ENCODE assay signal across 20 cellular contexts in the genomic region with DNA sequence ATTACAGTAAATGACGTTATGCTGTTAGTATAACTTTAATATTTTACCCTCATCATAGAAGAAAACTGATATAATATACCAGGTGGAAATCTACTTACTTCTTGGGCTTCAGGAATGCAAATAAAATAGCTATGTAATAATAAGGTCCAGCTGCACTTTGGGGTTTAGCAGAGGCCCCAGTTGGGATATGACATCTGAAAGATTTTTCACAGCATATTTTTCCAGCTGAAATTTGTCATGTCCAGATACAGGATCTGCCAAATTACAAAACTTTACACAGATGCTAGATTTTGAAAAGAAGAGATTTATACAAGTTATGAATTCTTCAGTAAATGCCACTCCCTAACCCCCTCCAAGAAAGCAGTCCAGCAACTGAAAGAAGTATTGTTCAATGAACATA. TPM values are rescaled to one million over a fixed set of nuclear protein-coding genes. Genes with fewer than 3 reads are reported as not detected.
DNase-seq lines count a peak whose midpoint lies in the region; ATAC-seq and TF ChIP-seq lines count a peak whose summit lies in the region.
"Had no signal": no experiment of that assay in that cellular context is flagged by ENCODE, and none has a peak within 500 bp of the region (broad histone marks: within the 10 kb centered on the region; RNA-seq: fewer than 3 reads in every experiment).

No MANE protein-coding gene starts in this region.

- H3K4me2 ChIP-seq in GM23248 (ENCODE audit: unreplicated experiment) = no peak overlapping the region
- H3K4me2 ChIP-seq in smooth muscle cell = no peak overlapping the region
- H3K4me2 ChIP-seq: BLaER1 treated with 17β-estradiol and CSF1 and Interleukin-3, amounts not matched to agents 10 nM and 100 nM had no signal

- no peak for TF ChIP-seq CTCF in smooth muscle cell (IDR thresholded peaks at IDR 0.05; ENCODE audit: borderline replicate concordance, insufficient read depth, poor library complexity, severe bottlenecking)

- H3K4me1 ChIP-seq in GM23248 (ENCODE audit: insufficient read depth) (peaks cover 19% of the 10 kb centered on the region), SJCRH30 (peaks cover 13% of the 10 kb centered on the region), smooth muscle cell (ENCODE audit: low read depth) (peaks cover 6% of the 10 kb centered on the region)

- H3K36me3 ChIP-seq in GM23248 (ENCODE audit: low read depth) (no peaks in the 10 kb centered on the region), SJCRH30 (no peaks in the 10 kb centered on the region), smooth muscle cell (ENCODE audit: low read depth) (no peaks in the 10 kb centered on the region)
- H3K36me3 ChIP-seq: BLaER1 treated with 17β-estradiol and CSF1 and Interleukin-3, amounts not matched to agents 10 nM and 100 nM; MG63 had no signal

- H2AFZ ChIP-seq in GM23248 = 0 out of 2 replicates have a peak overlapping the region, but pooled peaks have one; percentile 27
- peak overlapping the region; percentile 9 for H2AFZ ChIP-seq in smooth muscle cell (ENCODE audit: low read depth)

- H4K20me1 ChIP-seq in GM23248 (ENCODE audit: insufficient read depth) = no peaks in the 10 kb centered on the region
- H4K20me1 ChIP-seq in smooth muscle cell (ENCODE audit: low read depth) = no peaks in the 10 kb centered on the region
- H4K20me1 ChIP-seq: BLaER1 treated with 17β-estradiol and CSF1 and Interleukin-3, amounts not matched to agents 10 nM and 100 nM had no signal

- no peaks in the 10 kb centered on the region for H3K9me3 ChIP-seq in GM23248 (ENCODE audit: low read depth)
- no peaks in the 10 kb centered on the region; the same call in 1 of the 2 replicates for H3K9me3 ChIP-seq in SJCRH30 (replicated peaks)
- no peaks in the 10 kb centered on the region for H3K9me3 ChIP-seq in smooth muscle cell (replicated peaks; ENCODE audit: low read depth)
- H3K9me3 ChIP-seq: MG63 had no signal

- in situ Hi-C loops in GM23248 (cut with MboI) = no loop called here

- no peak for ATAC-seq in HG03442 (IDR thresholded peaks at IDR 0.05; ENCODE audit: unreplicated experiment)
- ATAC-seq: CD8-positive, alpha-beta T cell had no signal

- DNase-seq in GM23248 (no peak), SJCRH30 (peak; percentile 4), fibroblast of peridontal ligament (ENCODE audit: extremely low read depth) (peak; percentile 58), smooth muscle cell (lab: John Stamatoyannopoulos, UW; ENCODE audit: unreplicated experiment) (no peak)
- DNase-seq in central memory CD4-positive, alpha-beta T cell = no peak
- DNase-seq in stimulated activated CD4-positive, alpha-beta T cell treated with anti-CD3 and anti-CD28 coated beads, Interleukin-2, amount 100 ng/mL, for 24 hours = no peak
- DNase-seq: CD8-positive, alpha-beta T cell; DND-41; MG63; NCI-H1417; NCI-H1694 treated with DMSO at 0.1 percent for 48 hours; NCI-H2081 treated with DMSO at 0.1 percent for 48 hours; NCI-H2171 treated with DMSO at 0.1 percent for 48 hours; NCI-H524 treated with DMSO at 0.1 percent for 48 hours; NCI-H82; SHP77 had no signal

- H3K27ac ChIP-seq in GM23248 = no peak overlapping the region
- H3K27ac ChIP-seq in SJCRH30 = no peak overlapping the region
- no peak overlapping the region for H3K27ac ChIP-seq in smooth muscle cell (ENCODE audit: low read depth)
- H3K27ac ChIP-seq: BLaER1 treated with 17β-estradiol and CSF1 and Interleukin-3, amounts not matched to agents 10 nM and 100 nM had no signal

- H3F3A ChIP-seq in GM23248 (ENCODE audit: insufficient read depth) = peaks cover 9% of the 10 kb centered on the region; the same call in 1 of the 2 replicates
- no peaks in the 10 kb centered on the region for H3F3A ChIP-seq in smooth muscle cell (ENCODE audit: low read depth)

- H3K9me2 ChIP-seq in GM23248 (ENCODE audit: insufficient read depth) = no peaks in the 10 kb centered on the region

- 6 to 15% methylated on average over 1 of the region's 1 CpG for WGBS in GM23248 (ENCODE audit: low coverage in 1 of 2, low lambda C conversion rate in 2 of 2, missing lambda C conversion rate in 2 of 2), 2 experiments
- 84% methylated on average over 1 of the region's 1 CpG for WGBS in smooth muscle cell (ENCODE audit: low lambda C conversion rate)

- H3K27me3 ChIP-seq in GM23248 (replicated peaks; ENCODE audit: insufficient read depth) (no peaks in the 10 kb centered on the region), SJCRH30 (no peaks in the 10 kb centered on the region), smooth muscle cell (ENCODE audit: low read depth) (no peaks in the 10 kb centered on the region)
- H3K27me3 ChIP-seq: BLaER1 treated with 17β-estradiol and CSF1 and Interleukin-3, amounts not matched to agents 10 nM and 100 nM; MG63 had no signal

- no peak overlapping the region for H3K9ac ChIP-seq in GM23248
- no peak overlapping the region for H3K9ac ChIP-seq in smooth muscle cell (ENCODE audit: low read depth)
- H3K9ac ChIP-seq: BLaER1 treated with 17β-estradiol and CSF1 and Interleukin-3, amounts not matched to agents 10 nM and 100 nM had no signal

- H3K4me3 ChIP-seq in GM23248 = no peak overlapping the region
- no peak overlapping the region for H3K4me3 ChIP-seq in SJCRH30
- H3K4me3 ChIP-seq in smooth muscle cell = no peak overlapping the region
- H3K4me3 ChIP-seq: BLaER1 treated with 17β-estradiol and CSF1 and Interleukin-3, amounts not matched to agents 10 nM and 100 nM; MG63 had no signal

- H3K79me2 ChIP-seq in GM23248 (ENCODE audit: insufficient read depth) = no peaks in the 10 kb centered on the region
- H3K79me2 ChIP-seq in smooth muscle cell (ENCODE audit: low read depth) = no peaks in the 10 kb centered on the region

RNA-seq across cellular contexts. Expression of a gene that starts 29.3 kb away (rescaled TPM):
- 432 and 441 TPM in 2 replicates for total RNA-seq in GM23248 (2014; rRNA removed; shearing (Covaris generic))
- polyA plus RNA-seq in GM23248 (2016; fragmentation: Nextera tagmentation; extraction: Ambion mirVana) (483 and 504 TPM in 2 replicates), smooth muscle cell (1,043 and 1,354 TPM in 2 replicates)
- total RNA-seq in SJCRH30 (2014; rRNA removed; shearing (Covaris generic)) = 0.28 and 0.32 TPM in 2 replicates
- 1,657 and 1,844 TPM in 2 replicates for total RNA-seq in smooth muscle cell
- total RNA-seq: CD8-positive, alpha-beta T cell; OCI-LY7 had no signal
- polyA plus RNA-seq: IgD-negative memory B cell had no signal

Comparison
In these comparisons a context has a peak if more than half of its experiments do, and no peak if none do; other contexts are left out.
1. DNase-seq: peak in SJCRH30 (2 of 2) and fibroblast of peridontal ligament (single experiment); none in GM23248 (single experiment), smooth muscle cell (single experiment), central memory CD4-positive, alpha-beta T cell (single experiment) and stimulated activated CD4-positive, alpha-beta T cell treated with anti-CD3 and anti-CD28 coated beads, Interleukin-2, amount 100 ng/mL, for 24 hours (0 of 2).
2. RNA of a gene that starts 29.3 kb away (total RNA-seq): 1,657 to 1,844 TPM in smooth muscle cell and 432 to 441 TPM in GM23248; 0.28 to 0.32 TPM in SJCRH30; every median in the first group is over 100 times any median in the second.